ENCODE assay signal across 22 cellular contexts in the genomic region with DNA sequence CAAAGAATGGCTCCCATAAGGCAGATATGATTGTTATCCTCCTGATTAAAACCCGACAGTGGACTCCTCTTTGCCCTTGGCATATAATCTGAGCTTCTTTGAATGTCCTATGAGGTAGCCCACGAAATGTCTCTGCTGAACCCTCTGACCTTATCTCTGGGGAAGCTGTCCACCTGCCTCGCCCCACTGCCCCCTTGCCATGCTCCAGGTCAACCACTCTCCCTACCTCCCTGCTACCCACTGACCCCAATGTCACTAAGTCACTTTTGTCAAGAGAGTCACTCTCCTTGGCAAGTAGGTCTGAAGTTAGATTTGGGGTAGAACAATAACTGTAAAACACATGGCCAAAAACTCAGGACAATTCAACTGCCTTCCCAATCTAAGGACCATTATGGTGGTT. TPM values are rescaled to one million over a fixed set of nuclear protein-coding genes. Genes with fewer than 3 reads are reported as not detected.
"Had no signal": no experiment of that assay in that cellular context is flagged by ENCODE, and none has a peak within 500 bp of the region (broad histone marks: within the 10 kb centered on the region; RNA-seq: fewer than 3 reads in every experiment).

No MANE protein-coding gene starts in this region.

- H3K27ac Mint-ChIP-seq: activated B cell treated with CpG ODN at 0.5 μM for 24 hours; activated CD8-positive, alpha-beta T cell treated with anti-CD3 and anti-CD28 coated beads for 36 hours; activated naive CD4-positive, alpha-beta T cell treated with anti-CD3 and anti-CD28 coated beads, Interleukin-2, amount 50 U/mL, for 24 hours; natural killer cell treated with Interleukin-12 subunit alpha and Interleukin-12 subunit beta and Interleukin-15 and Interleukin-18, amount 100 ng/mL, for 72 hours; stimulated activated memory B cell treated with anti-CD40 and anti-IgM and Interleukin-4, amounts not matched to agents 10 μg/mL and 1 μg/mL and 100 μg/mL, for 72 hours; T-helper 17 cell had no signal

- H3K36me3 Mint-ChIP-seq: activated naive CD4-positive, alpha-beta T cell treated with anti-CD3 and anti-CD28 coated beads, Interleukin-2, amount 50 U/mL, for 24 hours; natural killer cell treated with Interleukin-12 subunit alpha and Interleukin-12 subunit beta and Interleukin-15 and Interleukin-18, amount 100 ng/mL, for 72 hours; stimulated activated memory B cell treated with anti-CD40 and anti-IgM and Interleukin-4, amounts not matched to agents 10 μg/mL and 1 μg/mL and 100 μg/mL, for 72 hours had no signal

- H3K4me3 Mint-ChIP-seq: activated B cell treated with CpG ODN at 0.5 μM for 24 hours; activated CD8-positive, alpha-beta T cell treated with anti-CD3 and anti-CD28 coated beads for 36 hours; activated naive CD4-positive, alpha-beta T cell treated with anti-CD3 and anti-CD28 coated beads, Interleukin-2, amount 50 U/mL, for 24 hours; natural killer cell treated with Interleukin-12 subunit alpha and Interleukin-12 subunit beta and Interleukin-15 and Interleukin-18, amount 100 ng/mL, for 72 hours; stimulated activated memory B cell treated with anti-CD40 and anti-IgM and Interleukin-4, amounts not matched to agents 10 μg/mL and 1 μg/mL and 100 μg/mL, for 72 hours; T-helper 17 cell had no signal

- H3K9me3 Mint-ChIP-seq: activated B cell treated with CpG ODN at 0.5 μM for 24 hours; activated CD8-positive, alpha-beta T cell treated with anti-CD3 and anti-CD28 coated beads for 36 hours; activated naive CD4-positive, alpha-beta T cell treated with anti-CD3 and anti-CD28 coated beads, Interleukin-2, amount 50 U/mL, for 24 hours; natural killer cell treated with Interleukin-12 subunit alpha and Interleukin-12 subunit beta and Interleukin-15 and Interleukin-18, amount 100 ng/mL, for 72 hours; stimulated activated memory B cell treated with anti-CD40 and anti-IgM and Interleukin-4, amounts not matched to agents 10 μg/mL and 1 μg/mL and 100 μg/mL, for 72 hours had no signal

- ATAC-seq: activated CD8-positive, alpha-beta T cell treated with anti-CD3 and anti-CD28 coated beads for 36 hours; lower lobe of right lung; natural killer cell treated with Interleukin-12 subunit alpha and Interleukin-12 subunit beta and Interleukin-15 and Interleukin-18, amount 100 ng/mL, for 72 hours; right cardiac atrium; stimulated activated memory B cell treated with anti-CD40 and anti-IgM and Interleukin-4, amounts not matched to agents 10 μg/mL and 1 μg/mL and 100 μg/mL, for 72 hours; T-helper 17 cell; upper lobe of right lung had no signal

- DNase-seq: activated B cell treated with CpG ODN at 0.5 μM for 24 hours; activated CD4-positive, alpha-beta T cell treated with anti-CD3 and anti-CD28 coated beads for 4 hours; activated CD8-positive, alpha-beta T cell treated with anti-CD3 and anti-CD28 coated beads for 36 hours; activated gamma-delta T cell treated with Interleukin-2 at 50 U/mL for 16 hours; cortex of kidney; foreskin fibroblast; kidney; lower lobe of right lung; pancreas; right cardiac atrium; stomach; SW 1271; T-helper 17 cell; testis; upper lobe of right lung had no signal

- H3K27ac ChIP-seq: ascending aorta, breast epithelium, lower lobe of right lung, neutrophil, pancreas, SK-N-MC, stomach, testis, upper lobe of right lung had no signal

- H3K4me3 ChIP-seq: ascending aorta, breast epithelium, lower lobe of right lung, pancreas, SK-N-MC, stomach, testis, upper lobe of right lung had no signal

- H3K4me1 Mint-ChIP-seq: activated B cell treated with CpG ODN at 0.5 μM for 24 hours; stimulated activated memory B cell treated with anti-CD40 and anti-IgM and Interleukin-4, amounts not matched to agents 10 μg/mL and 1 μg/mL and 100 μg/mL, for 72 hours; T-helper 17 cell had no signal

- H3K4me1 ChIP-seq: ascending aorta, breast epithelium, testis, upper lobe of right lung had no signal

- H3K27me3 ChIP-seq: ascending aorta, pancreas, testis had no signal

- H3K36me3 ChIP-seq: ascending aorta, breast epithelium, lower lobe of right lung, neutrophil, pancreas, stomach, upper lobe of right lung had no signal

RNA-seq across cellular contexts. Expression of a gene that starts 55.7 kb away (rescaled TPM):
- total RNA-seq: activated B cell treated with CpG ODN at 0.5 μM for 24 hours; activated CD8-positive, alpha-beta T cell treated with anti-CD3 and anti-CD28 coated beads for 36 hours; ascending aorta; lower lobe of right lung; natural killer cell treated with Interleukin-12 subunit alpha and Interleukin-12 subunit beta and Interleukin-15 and Interleukin-18, amount 100 ng/mL, for 72 hours; T-helper 17 cell had no signal
